Comparison of ENCODE assay signal across 14 cellular contexts in genomic region chr10:8473205-8473604, GRCh38.
DNase-seq lines count a peak whose midpoint lies in the region; ATAC-seq, FAIRE-seq and TF ChIP-seq lines count a peak whose summit lies in the region.
"Had no signal": no experiment of that assay in that cellular context is flagged by ENCODE, and none has a peak within 500 bp of the region (broad histone marks: within the 10 kb centered on the region; RNA-seq: fewer than 3 reads in every experiment).

No MANE protein-coding gene starts in this region.

- ATAC-seq in GM21360 (IDR thresholded peaks at IDR 0.05; ENCODE audit: unreplicated experiment), result no peak
- ATAC-seq: gastrocnemius medialis had no signal

- no peak overlapping the region for H2AFZ ChIP-seq in endothelial cell of umbilical vein (ENCODE audit: low read depth, low read length)

- H3K27ac ChIP-seq in endothelial cell of umbilical vein (ENCODE audit: insufficient read depth, low read depth, low read length), result no peak overlapping the region
- H3K27ac ChIP-seq: gastrocnemius medialis, transverse colon had no signal

- no peaks in the 10 kb centered on the region for H3K27me3 ChIP-seq in GM06990 (replicated peaks; ENCODE audit: control insufficient read depth, insufficient read depth, low read length)
- H3K27me3 ChIP-seq in endothelial cell of umbilical vein (ENCODE audit: control insufficient read depth in 2 of 2, insufficient read depth in 2 of 2, low read length in 2 of 2), result peaks cover 7 to 12% of the 10 kb centered on the region in 2 experiments
- H3K27me3 ChIP-seq: gastrocnemius medialis, transverse colon had no signal

- CTCF ChIA-PET in endothelial cell of umbilical vein (lab: Charles Lee), result interaction anchor here (0.5 to 2.0 kb wide), 5 partner anchors 11 to 948 kb away, joined by 3 to 7 read pairs (median 3); no protein-coding TSS in a partner anchor

- no peaks in the 10 kb centered on the region for H3K9me1 ChIP-seq in endothelial cell of umbilical vein (replicated peaks; ENCODE audit: control insufficient read depth, extremely low read depth, insufficient read depth, low read length)

- H3K4me1 Mint-ChIP-seq in activated CD4-positive, alpha-beta T cell treated with anti-CD3 and anti-CD28 coated beads, Interleukin-2, amount 10 ng/mL, durations not matched to agents 24 days and 14 days, result peaks cover 3% of the 10 kb centered on the region
- H3K4me1 Mint-ChIP-seq: neural crest cell had no signal

- H3K27me3 Mint-ChIP-seq in activated CD4-positive, alpha-beta T cell treated with anti-CD3 and anti-CD28 coated beads, Interleukin-2, amount 10 ng/mL, durations not matched to agents 24 days and 14 days, result peaks cover 30% of the 10 kb centered on the region

- dilution Hi-C loops in endothelial cell of umbilical vein (cut with MboI; ENCODE audit: extremely low pct_ligation_motif_present, low sequenced_read_pairs), result no loop called here

- no peak overlapping the region for H3K4me3 Mint-ChIP-seq in activated CD4-positive, alpha-beta T cell treated with anti-CD3 and anti-CD28 coated beads, Interleukin-2, amount 10 ng/mL, durations not matched to agents 24 days and 14 days
- H3K4me3 Mint-ChIP-seq: neural crest cell had no signal

- POLR2A ChIA-PET in endothelial cell of umbilical vein (lab: Charles Lee), result no interaction called here

- no peaks in the 10 kb centered on the region for H3K79me2 ChIP-seq in endothelial cell of umbilical vein (ENCODE audit: control insufficient read depth, insufficient read depth, low read length)

- H3K36me3 ChIP-seq in GM06990 (ENCODE audit: control insufficient read depth, insufficient read depth, low read length), result no peaks in the 10 kb centered on the region
- no peaks in the 10 kb centered on the region for H3K36me3 ChIP-seq in endothelial cell of umbilical vein (ENCODE audit: control insufficient read depth in 2 of 2, extremely low read depth in 1 of 2, insufficient read depth in 2 of 2, low read length in 2 of 2)
- H3K36me3 ChIP-seq: gastrocnemius medialis, transverse colon had no signal

- H3K9ac ChIP-seq in endothelial cell of umbilical vein (replicated peaks; ENCODE audit: extremely low read depth, insufficient read depth, low read length), result no peak overlapping the region

- BruUV-seq in endothelial cell of umbilical vein (replicated peaks; lab: Mats Ljungman, UMichigan), result no TSS peak

- H4K20me1 ChIP-seq in endothelial cell of umbilical vein (replicated peaks; ENCODE audit: control insufficient read depth, extremely low read depth, insufficient read depth, low read length), result no peaks in the 10 kb centered on the region

- H3K4me3 ChIP-seq in GM06990 (replicated peaks; ENCODE audit: low read depth, low read length) (no peak overlapping the region), endothelial cell of umbilical vein (replicated peaks in 1 of 3; ENCODE audit: insufficient read depth in 1 of 3, low read depth in 1 of 3, low read length in 3 of 3) (no peak overlapping the region)
- H3K4me3 ChIP-seq: gastrocnemius medialis, transverse colon had no signal

- intact Hi-C loops in activated CD4-positive, alpha-beta T cell treated with anti-CD3 and anti-CD28 coated beads, Interleukin-2, amount 10 ng/mL, durations not matched to agents 24 days and 14 days (cut with micrococcal nuclease), result loop anchor here (2.0 to 5.0 kb wide), 4 partner anchors 111 to 420 kb away; no protein-coding TSS in a partner anchor
- intact Hi-C loops in endothelial cell of umbilical vein (cut with micrococcal nuclease), result loop anchor here (1.0 kb wide), 2 partner anchors 419 to 601 kb away; partner anchors contain the start of gene GATA3

- no peaks in the 10 kb centered on the region for H3K9me3 ChIP-seq in endothelial cell of umbilical vein (replicated peaks; ENCODE audit: control insufficient read depth, insufficient read depth, low read length)
- H3K9me3 ChIP-seq: gastrocnemius medialis, transverse colon had no signal

- peaks cover 9% of the 10 kb centered on the region for H3K9me3 Mint-ChIP-seq in activated CD4-positive, alpha-beta T cell treated with anti-CD3 and anti-CD28 coated beads, Interleukin-2, amount 10 ng/mL, durations not matched to agents 24 days and 14 days

- TF ChIP-seq POLR2A in endothelial cell of umbilical vein (IDR thresholded peaks at IDR 0.05; ENCODE audit: low read depth, low read length), result no peak

- no peaks in the 10 kb centered on the region for H3K4me1 ChIP-seq in endothelial cell of umbilical vein (ENCODE audit: control insufficient read depth, extremely low read depth, insufficient read depth, low read length)
- H3K4me1 ChIP-seq: gastrocnemius medialis, transverse colon had no signal

- H3K4me2 ChIP-seq in endothelial cell of umbilical vein (ENCODE audit: insufficient read depth, low read length), result no peak overlapping the region

- peak; percentile 75 for DNase-seq in activated CD4-positive, alpha-beta T cell treated with anti-CD3 and anti-CD28 coated beads, Interleukin-2, amount 10 ng/mL, durations not matched to agents 24 days and 14 days
- no peak for DNase-seq in activated CD4-positive, alpha-beta T cell treated with anti-CD3 and anti-CD28 coated beads, Interleukin-2, amount 50 U/mL, for 48 hours
- DNase-seq in GM06990 (ENCODE audit: extremely low read depth, insufficient read length), result no peak
- peak; percentile 22 for DNase-seq in RKO (ENCODE audit: low spot score)
- peak; percentile 49 for DNase-seq in endothelial cell of umbilical vein (ENCODE audit: low read depth, low spot score)
- DNase-seq in HUDEP-2 (lab: John Stamatoyannopoulos, UW; ENCODE audit: unreplicated experiment in 76 of 76), result no peak
- DNase-seq in glomerular visceral epithelial cell (ENCODE audit: extremely low spot score), result no peak
- DNase-seq: ACHN, EL, gastrocnemius medialis, transverse colon had no signal

- peaks cover 2% of the 10 kb centered on the region for H3K36me3 Mint-ChIP-seq in activated CD4-positive, alpha-beta T cell treated with anti-CD3 and anti-CD28 coated beads, Interleukin-2, amount 10 ng/mL, durations not matched to agents 24 days and 14 days (ENCODE audit: low read depth)

- peak; percentile 24 for TF ChIP-seq CTCF in GM06990 (IDR thresholded peaks at IDR 0.05; ENCODE audit: insufficient read depth, low read length, poor library complexity, severe bottlenecking)
- TF ChIP-seq CTCF in endothelial cell of umbilical vein (IDR thresholded peaks at IDR 0.05; ENCODE audit: extremely low read depth in 1 of 2, insufficient read depth in 1 of 2, low read depth in 1 of 2, low read length in 2 of 2), result peak in 1 of 2 donors; percentile 14

- H3K27ac Mint-ChIP-seq in activated CD4-positive, alpha-beta T cell treated with anti-CD3 and anti-CD28 coated beads, Interleukin-2, amount 10 ng/mL, durations not matched to agents 24 days and 14 days, result no peak overlapping the region
- H3K27ac Mint-ChIP-seq: activated T-helper 2 cell treated with anti-CD3 and anti-CD28 coated beads, Interferon-gamma antibody, Interleukin-2, Interleukin-4, amounts not matched to agents 10 μg/mL and 5 μg/mL and 100 μg/mL, durations not matched to agents 14 hours and 24 hours and 36 hours had no signal

- FAIRE-seq in endothelial cell of umbilical vein (lab: Jason Lieb, UNC), result no peak

TF ChIP-seq in endothelial cell of umbilical vein, 7 proteins besides CTCF, POLR2A, EP300 and RAD21:
- TF ChIP-seq JUN (IDR thresholded peaks at IDR 0.05; ENCODE audit: borderline replicate concordance, insufficient read depth, insufficient read length, low read depth) (no peak), MYC (IDR thresholded peaks at IDR 0.05; ENCODE audit: low read depth, low read length) (no peak)
- TF ChIP-seq, protein P1, sequence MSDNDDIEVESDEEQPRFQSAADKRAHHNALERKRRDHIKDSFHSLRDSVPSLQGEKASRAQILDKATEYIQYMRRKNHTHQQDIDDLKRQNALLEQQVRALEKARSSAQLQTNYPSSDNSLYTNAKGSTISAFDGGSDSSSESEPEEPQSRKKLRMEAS (IDR thresholded peaks at IDR 0.05; ENCODE audit: insufficient read depth, insufficient read length), result no peak
TF ChIP-seq in endothelial cell of umbilical vein: peak in this region for 0.

Comparison
In these comparisons a context has a peak if more than half of its experiments do, and no peak if none do; other contexts are left out.
1. DNase-seq: peak in activated CD4-positive, alpha-beta T cell treated with anti-CD3 and anti-CD28 coated beads, Interleukin-2, amount 10 ng/mL, durations not matched to agents 24 days and 14 days (single experiment), RKO (single experiment) and endothelial cell of umbilical vein (single experiment); none in activated CD4-positive, alpha-beta T cell treated with anti-CD3 and anti-CD28 coated beads, Interleukin-2, amount 50 U/mL, for 48 hours (0 of 2), GM06990 (single experiment), HUDEP-2 (0 of 76) and glomerular visceral epithelial cell (single experiment).